In the genomic region with DNA sequence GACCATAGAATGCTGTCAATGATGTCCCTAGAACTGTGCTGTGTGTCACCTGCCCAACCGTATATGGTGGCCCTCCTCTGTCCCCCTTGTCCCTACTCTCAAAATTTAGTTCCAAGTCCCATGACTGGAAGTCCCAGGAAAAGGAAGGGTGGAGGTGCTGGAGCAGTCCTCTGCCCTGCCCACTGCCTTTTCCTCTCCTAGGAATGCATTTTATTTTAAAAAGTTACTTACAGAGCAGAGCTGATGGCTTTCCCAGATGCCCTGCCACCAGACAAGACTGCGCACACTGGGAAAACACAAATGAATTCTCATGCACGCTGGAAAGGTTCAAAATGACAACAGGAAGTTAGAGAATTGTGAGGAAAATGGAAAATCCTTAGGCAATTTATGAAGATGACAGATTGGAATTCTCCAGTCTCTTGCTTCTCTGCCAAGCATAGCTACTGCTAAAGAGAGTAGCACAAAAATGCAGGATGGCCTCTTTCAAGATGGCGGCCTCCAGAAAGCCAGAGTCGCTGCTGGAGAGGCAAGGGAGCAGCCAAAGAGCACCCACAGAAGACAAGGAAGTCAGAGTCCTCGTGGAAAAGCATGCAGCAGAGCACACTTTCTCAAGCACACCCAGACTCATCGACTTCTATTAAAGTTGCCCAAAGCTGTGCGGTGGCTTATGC, we compare ENCODE assay signal across 17 cellular contexts.
DNase-seq lines count a peak whose midpoint lies in the region; ATAC-seq and TF ChIP-seq lines count a peak whose summit lies in the region.
"Had no signal": no experiment of that assay in that cellular context is flagged by ENCODE, and none has a peak within 500 bp of the region (broad histone marks: within the 10 kb centered on the region; RNA-seq: fewer than 3 reads in every experiment).

No MANE protein-coding gene starts in this region.

- CTCF ChIA-PET in IMR-90 (lab: Yijun Ruan, JAX): no interaction called here

- no peak overlapping the region for H2AK9ac ChIP-seq in IMR-90 (replicated peaks; ENCODE audit: low read depth, low read length, poor library complexity)

- no peak overlapping the region for H3K9ac ChIP-seq in IMR-90 (ENCODE audit: low read depth, low read length)

- peak overlapping the region; percentile 32; the same call in 1 of the 2 replicates for H2AFZ ChIP-seq in GM23338
- H2AFZ ChIP-seq in IMR-90 (replicated peaks; ENCODE audit: low read length, poor library complexity): peak overlapping the region; percentile 19

- H3K4me2 ChIP-seq in GM23338 (no peak overlapping the region), IMR-90 (ENCODE audit: low read depth, low read length) (no peak overlapping the region)

- H3K4me3 ChIP-seq in heart right ventricle (no peak overlapping the region), GM23338 (no peak overlapping the region), IMR-90 (ENCODE audit: insufficient read depth, low read depth, low read length) (no peak overlapping the region), thyroid gland (replicated peaks in 1 of 3) (no peak overlapping the region)
- H3K4me3 ChIP-seq: HAP-1 had no signal

- TF ChIP-seq CTCF in heart right ventricle (IDR thresholded peaks at IDR 0.05): no peak
- TF ChIP-seq CTCF in GM23338 (conservative IDR thresholded peaks at IDR 0.05; ENCODE audit: low read depth in 2 of 2): no peak
- TF ChIP-seq CTCF in IMR-90 (conservative IDR thresholded peaks at IDR 0.05; ENCODE audit: low read depth, low read length): no peak
- no peak for TF ChIP-seq CTCF in thyroid gland (IDR thresholded peaks at IDR 0.05)

- H3K18ac ChIP-seq in IMR-90 (ENCODE audit: low read depth, low read length): no peak overlapping the region

- no peaks in the 10 kb centered on the region for H3K4me1 Mint-ChIP-seq in GM23338

- no peak overlapping the region for H2BK15ac ChIP-seq in IMR-90 (ENCODE audit: low read depth, low read length)

- H4K20me1 ChIP-seq in GM23338 (replicated peaks; ENCODE audit: insufficient read depth): no peaks in the 10 kb centered on the region
- no peaks in the 10 kb centered on the region for H4K20me1 ChIP-seq in IMR-90 (ENCODE audit: insufficient read depth, low read length)

- H3K36me3 ChIP-seq in heart right ventricle (no peaks in the 10 kb centered on the region), GM23338 (ENCODE audit: insufficient read depth) (no peaks in the 10 kb centered on the region), IMR-90 (ENCODE audit: control insufficient read depth, insufficient read depth, low read length) (no peaks in the 10 kb centered on the region), thyroid gland (no peaks in the 10 kb centered on the region)
- H3K36me3 ChIP-seq: HAP-1 had no signal

- no peak overlapping the region for H3K4ac ChIP-seq in IMR-90 (ENCODE audit: low read depth, low read length)

- H3K27me3 Mint-ChIP-seq in GM23338 (ENCODE audit: insufficient read depth, low read depth, poor library complexity): no peaks in the 10 kb centered on the region

- no peak overlapping the region for H4K91ac ChIP-seq in IMR-90 (ENCODE audit: insufficient read depth, low read depth, low read length)

- no peak for TF ChIP-seq POLR2A in IMR-90 (IDR thresholded peaks at IDR 0.05; ENCODE audit: low read depth, low read length)
- TF ChIP-seq POLR2A in thyroid gland (IDR thresholded peaks at IDR 0.05): no peak

- no peak overlapping the region for H3K56ac ChIP-seq in IMR-90 (ENCODE audit: extremely low read depth, insufficient read depth, low read length)

- dilution Hi-C loops in IMR-90 (cut with HindIII; ENCODE audit: low sequenced_read_pairs, unreplicated experiment): no loop called here

- no peak overlapping the region for H2BK5ac ChIP-seq in IMR-90 (ENCODE audit: low read depth, low read length, poor library complexity, severe bottlenecking)

- no peaks in the 10 kb centered on the region for H3K27me3 ChIP-seq in heart right ventricle
- no peaks in the 10 kb centered on the region for H3K27me3 ChIP-seq in GM23338 (ENCODE audit: insufficient read depth)
- no peaks in the 10 kb centered on the region for H3K27me3 ChIP-seq in IMR-90 (ENCODE audit: control insufficient read depth, insufficient read depth, low read length)
- H3K27me3 ChIP-seq in thyroid gland: no peaks in the 10 kb centered on the region

- no peaks in the 10 kb centered on the region for H3K79me2 ChIP-seq in GM23338 (replicated peaks; ENCODE audit: insufficient read depth)

- H3K4me1 ChIP-seq in heart right ventricle: peaks cover 0 to 43% (median 5%) of the 10 kb centered on the region in 9 donors
- no peaks in the 10 kb centered on the region for H3K4me1 ChIP-seq in GM23338 (ENCODE audit: insufficient read depth)
- no peaks in the 10 kb centered on the region for H3K4me1 ChIP-seq in IMR-90 (ENCODE audit: control insufficient read depth, insufficient read depth, low read length)
- no peaks in the 10 kb centered on the region for H3K4me1 ChIP-seq in thyroid gland
- H3K4me1 ChIP-seq: HAP-1 had no signal

- no peak overlapping the region for H2AK5ac ChIP-seq in IMR-90 (ENCODE audit: low read depth, low read length)

- DNase-seq in heart right ventricle: peak in 1 of 2 donors; percentile 29
- DNase-seq in cardiac septum (ENCODE audit: low spot score): no peak
- DNase-seq in GM23338 (ENCODE audit: low spot score): no peak
- no peak for DNase-seq in IMR-90
- peak; percentile 15 for DNase-seq in left kidney (ENCODE audit: low read depth, low spot score)
- DNase-seq in thyroid gland: no peak
- no peak for DNase-seq in activated naive CD4-positive, alpha-beta T cell treated with anti-CD3 and anti-CD28 coated beads, Interleukin-2, amount 50 U/mL, for 16 hours
- DNase-seq: C1 segment of cervical spinal cord; Calu3; CD4-positive, alpha-beta memory T cell; COR-L47; DMS79 treated with DMSO at 0.1 percent for 48 hours; GF-D8; GOT3 had no signal

- H4K5ac ChIP-seq in IMR-90 (ENCODE audit: low read depth, low read length): no peak overlapping the region

- no peaks in the 10 kb centered on the region for H3K36me3 Mint-ChIP-seq in GM23338 (ENCODE audit: low read depth)
- H3K36me3 Mint-ChIP-seq: CD4-positive, alpha-beta memory T cell had no signal

- H3K23ac ChIP-seq in IMR-90 (ENCODE audit: low read depth, low read length): no peak overlapping the region; the same call in 1 of the 2 replicates

- H3K9me2 ChIP-seq in GM23338 (ENCODE audit: insufficient read depth): peaks cover 5% of the 10 kb centered on the region

- no peak overlapping the region for H3K4me3 Mint-ChIP-seq in GM23338
- H3K4me3 Mint-ChIP-seq: CD4-positive, alpha-beta memory T cell; HFFc6 had no signal

- intact Hi-C loops in heart right ventricle (cut with DNase I): loop anchor here in 1 of 10 donors (5.0 kb wide), 1 partner anchor 116 kb away; the partner anchor contains the start of gene TSC22D1
- intact Hi-C loops in cardiac septum (cut with DNase I): no loop called here
- intact Hi-C loops in IMR-90 (cut with micrococcal nuclease): no loop called here
- intact Hi-C loops in thyroid gland (cut with DNase I): no loop called here

- no peak for TF ChIP-seq RAD21 in IMR-90 (IDR thresholded peaks at IDR 0.05; ENCODE audit: low read length)

- no peaks in the 10 kb centered on the region for H3F3A ChIP-seq in GM23338 (replicated peaks; ENCODE audit: low read depth)

- no TSS peak for BruUV-seq in IMR-90 (replicated peaks; lab: Mats Ljungman, UMichigan)

- no peaks in the 10 kb centered on the region for H3K9me3 Mint-ChIP-seq in GM23338
- H3K9me3 Mint-ChIP-seq: HFFc6 had no signal

- H3K9me1 ChIP-seq in IMR-90 (ENCODE audit: insufficient read depth, low read length): no peaks in the 10 kb centered on the region

- H3K14ac ChIP-seq in IMR-90 (replicated peaks; ENCODE audit: low read depth, low read length): no peak overlapping the region

- ATAC-seq in heart right ventricle (peak; percentile 29 to 80 (median 58)), GM23338 (no peak), IMR-90 (ENCODE audit: low read depth) (no peak), GM21576 (IDR thresholded peaks at IDR 0.05; ENCODE audit: unreplicated experiment) (no peak)

- H3K27ac ChIP-seq in heart right ventricle (peak overlapping the region in 8 of 10 donors; percentile 39 to 82 (median 69)), GM23338 (ENCODE audit: low read depth) (no peak overlapping the region), IMR-90 (ENCODE audit: insufficient read depth, low read length) (no peak overlapping the region), thyroid gland (no peak overlapping the region)

- H3K27ac Mint-ChIP-seq in GM23338: no peak overlapping the region
- H3K27ac Mint-ChIP-seq: CD4-positive, alpha-beta memory T cell; HFFc6 had no signal

- no peak overlapping the region for H4K8ac ChIP-seq in IMR-90 (ENCODE audit: low read depth in 2 of 2, low read length in 2 of 2)

- in situ Hi-C loops in IMR-90 (cut with MboI; ENCODE audit: low sequenced_read_pairs): no loop called here

- 69 to 75% methylated on average over 8 of the region's 8 CpGs for WGBS in heart right ventricle, 2 donors
- 82% methylated on average over 2 of the region's 8 CpGs; no CpG with 5 or more reads in 1 of the 2 experiments for WGBS in IMR-90 (ENCODE audit: extremely low coverage in 2 of 2, insufficient read length in 1 of 2), 2 experiments
- WGBS in thyroid gland, 2 donors: 81 to 84% methylated on average over 8 of the region's 8 CpGs

- H2BK120ac ChIP-seq in IMR-90 (ENCODE audit: low read depth, low read length): no peak overlapping the region

- no peaks in the 10 kb centered on the region for H3K79me1 ChIP-seq in IMR-90 (ENCODE audit: low read depth in 1 of 2, low read length in 2 of 2)

- POLR2A ChIA-PET in IMR-90 (lab: Charles Lee; ENCODE audit: unreplicated experiment): interaction anchor here (0.6 kb wide), 1 partner anchor 204 kb away, joined by 4 read pairs; no protein-coding TSS in a partner anchor

- H2BK20ac ChIP-seq in IMR-90 (ENCODE audit: low read depth, low read length): no peak overlapping the region

- H3K9me3 ChIP-seq in heart right ventricle (no peaks in the 10 kb centered on the region), IMR-90 (ENCODE audit: control insufficient read depth, insufficient read depth, low read length) (no peaks in the 10 kb centered on the region), thyroid gland (no peaks in the 10 kb centered on the region)
- H3K9me3 ChIP-seq: HAP-1 had no signal

TF ChIP-seq in GM23338, 12 proteins besides CTCF, POLR2A, EP300 and RAD21 (continues in another document):
- no peak for TF ChIP-seq ZNF114 (CRISPR knock-in tag; IDR thresholded peaks at IDR 0.05)
- TF ChIP-seq JUNB (IDR thresholded peaks at IDR 0.05; ENCODE audit: unreplicated experiment): no peak

TF ChIP-seq in IMR-90, 13 proteins besides CTCF, POLR2A, EP300 and RAD21 (continues in another document):
- TF ChIP-seq NFE2L2 (IDR thresholded peaks at IDR 0.05; ENCODE audit: low read depth, low read length) (no peak), BHLHE40 (IDR thresholded peaks at IDR 0.05; ENCODE audit: low read depth, low read length) (no peak), CHD1 (IDR thresholded peaks at IDR 0.05; ENCODE audit: low read depth, low read length) (no peak), RFX5 (IDR thresholded peaks at IDR 0.05; ENCODE audit: low read depth, low read length) (no peak), FOS (IDR thresholded peaks at IDR 0.05; ENCODE audit: low read depth, low read length) (no peak), RCOR1 (IDR thresholded peaks at IDR 0.05; ENCODE audit: insufficient replicate concordance, low read length) (no peak)

Comparison
In these comparisons a context has a peak if more than half of its experiments do, and no peak if none do; other contexts are left out.
1. ATAC-seq: peak in heart right ventricle (8 of 8); none in GM23338 (single experiment), IMR-90 (single experiment) and GM21576 (single experiment).
2. H3K27ac ChIP-seq: peak in heart right ventricle (8 of 10); none in GM23338 (single experiment), IMR-90 (single experiment) and thyroid gland (0 of 3).